Comparison of ENCODE assay signal across 10 cellular contexts in the genomic region with DNA sequence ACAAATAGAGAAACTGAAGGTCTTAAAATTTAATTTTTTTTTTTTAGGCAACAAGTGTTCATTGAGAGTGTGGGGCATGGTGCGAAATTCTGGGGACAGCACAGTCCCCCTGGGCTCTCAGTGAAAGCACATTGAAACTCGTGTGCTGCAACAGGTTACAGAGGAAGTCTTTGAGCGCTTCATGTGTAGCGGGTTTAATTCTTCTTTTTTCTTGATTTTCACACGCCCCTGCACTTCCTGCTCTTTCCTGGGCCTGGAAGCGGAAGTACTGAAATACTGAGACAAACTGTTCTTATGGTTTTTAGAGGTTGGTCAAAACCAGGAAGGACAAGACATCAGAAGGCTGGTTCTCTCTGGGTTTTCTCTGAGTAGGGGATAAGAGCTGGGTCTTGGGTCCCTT.
DNase-seq lines count a peak whose midpoint lies in the region; ATAC-seq and TF ChIP-seq lines count a peak whose summit lies in the region.
"Had no signal": no experiment of that assay in that cellular context is flagged by ENCODE, and none has a peak within 500 bp of the region (broad histone marks: within the 10 kb centered on the region; RNA-seq: fewer than 3 reads in every experiment).

No MANE protein-coding gene starts in this region.

- in situ Hi-C loops in transverse colon (cut with MboI; ENCODE audit: low pct_ligation_motif_present in 1 of 4, low pct_unique_long_range_greater_than_20kb in 1 of 4, low sequenced_read_pairs in 3 of 4) = no loop called here
- in situ Hi-C loops in G401 (cut with HindIII; ENCODE audit: low sequenced_read_pairs) = no loop called here

- H3K27me3 ChIP-seq in Peyer's patch (no peaks in the 10 kb centered on the region), heart right ventricle (no peaks in the 10 kb centered on the region), transverse colon (no peaks in the 10 kb centered on the region)
- H3K27me3 ChIP-seq: hepatocyte had no signal

- no peak for TF ChIP-seq EP300 in transverse colon (IDR thresholded peaks at IDR 0.05; ENCODE audit: low read depth)

- 69 to 78% methylated on average over 6 of the region's 6 CpGs for WGBS in heart right ventricle, 2 donors
- 71 to 78% methylated on average over 5 to 6 of the region's 6 CpGs for WGBS in transverse colon (ENCODE audit: low coverage in 1 of 2), 2 donors

- ATAC-seq in heart right ventricle = peak in 6 of 8 donors; percentile 22 to 61 (median 40)

- H3K27ac ChIP-seq in Peyer's patch = peak overlapping the region in 3 of 4 donors; percentile 1 to 64 (median 54)
- H3K27ac ChIP-seq in heart right ventricle = peak overlapping the region in 3 of 10 donors; percentile 30 to 87 (median 68)
- H3K27ac ChIP-seq in transverse colon = peak overlapping the region; percentile 4 to 63 (median 28)
- H3K27ac ChIP-seq: hepatocyte had no signal

- H3K4me3 ChIP-seq in Peyer's patch (no peak overlapping the region), heart right ventricle (no peak overlapping the region), transverse colon (no peak overlapping the region)
- H3K4me3 ChIP-seq: hepatocyte had no signal

- TF ChIP-seq CTCF in Peyer's patch (IDR thresholded peaks at IDR 0.05) (no peak), heart right ventricle (IDR thresholded peaks at IDR 0.05) (no peak), transverse colon (IDR thresholded peaks at IDR 0.05) (no peak)

- no peaks in the 10 kb centered on the region for H3K9me3 ChIP-seq in Peyer's patch
- H3K9me3 ChIP-seq in heart right ventricle = no peaks in the 10 kb centered on the region
- no peaks in the 10 kb centered on the region for H3K9me3 ChIP-seq in transverse colon

- H3K4me1 ChIP-seq in Peyer's patch (peaks cover 0 to 15% (median 7%) of the 10 kb centered on the region in 4 donors), heart right ventricle (peaks cover 6 to 96% (median 46%) of the 10 kb centered on the region in 9 donors), transverse colon (peaks cover 7 to 18% (median 9%) of the 10 kb centered on the region in 4 donors)

- intact Hi-C loops in heart right ventricle (cut with DNase I) (no loop called here), transverse colon (cut with DNase I; ENCODE audit: low total_unique reads) (no loop called here)

- no peak for TF ChIP-seq POLR2A in Peyer's patch (IDR thresholded peaks at IDR 0.05)
- TF ChIP-seq POLR2A in transverse colon (IDR thresholded peaks at IDR 0.05) = no peak

- DNase-seq in stimulated activated CD4-positive, alpha-beta T cell treated with anti-CD3 and anti-CD28 coated beads, Interleukin-15, amount 100 ng/mL, for 24 hours = peak; percentile 18
- DNase-seq in stimulated activated CD4-positive, alpha-beta T cell treated with anti-CD3 and anti-CD28 coated beads, Interleukin-4, amount 100 ng/mL, for 24 hours = no peak
- DNase-seq in Peyer's patch (peak in 2 of 3 donors; percentile 61 to 73), heart right ventricle (no peak), transverse colon (no peak), islet precursor cell (no peak), kidney glomerular epithelial cell (lab: John Stamatoyannopoulos, UW) (no peak), G401 (ENCODE audit: low spot score) (no peak)
- DNase-seq: NCI-H526 had no signal

- H3K36me3 ChIP-seq in Peyer's patch (no peaks in the 10 kb centered on the region), heart right ventricle (no peaks in the 10 kb centered on the region), transverse colon (no peaks in the 10 kb centered on the region)

Comparison
In these comparisons a context has a peak if more than half of its experiments do, and no peak if none do; other contexts are left out.
1. DNase-seq: peak in stimulated activated CD4-positive, alpha-beta T cell treated with anti-CD3 and anti-CD28 coated beads, Interleukin-15, amount 100 ng/mL, for 24 hours (single experiment) and Peyer's patch (2 of 3); none in stimulated activated CD4-positive, alpha-beta T cell treated with anti-CD3 and anti-CD28 coated beads, Interleukin-4, amount 100 ng/mL, for 24 hours (single experiment), heart right ventricle (0 of 2), transverse colon (single experiment), islet precursor cell (single experiment), kidney glomerular epithelial cell (single experiment) and G401 (single experiment).